In the genomic region with DNA sequence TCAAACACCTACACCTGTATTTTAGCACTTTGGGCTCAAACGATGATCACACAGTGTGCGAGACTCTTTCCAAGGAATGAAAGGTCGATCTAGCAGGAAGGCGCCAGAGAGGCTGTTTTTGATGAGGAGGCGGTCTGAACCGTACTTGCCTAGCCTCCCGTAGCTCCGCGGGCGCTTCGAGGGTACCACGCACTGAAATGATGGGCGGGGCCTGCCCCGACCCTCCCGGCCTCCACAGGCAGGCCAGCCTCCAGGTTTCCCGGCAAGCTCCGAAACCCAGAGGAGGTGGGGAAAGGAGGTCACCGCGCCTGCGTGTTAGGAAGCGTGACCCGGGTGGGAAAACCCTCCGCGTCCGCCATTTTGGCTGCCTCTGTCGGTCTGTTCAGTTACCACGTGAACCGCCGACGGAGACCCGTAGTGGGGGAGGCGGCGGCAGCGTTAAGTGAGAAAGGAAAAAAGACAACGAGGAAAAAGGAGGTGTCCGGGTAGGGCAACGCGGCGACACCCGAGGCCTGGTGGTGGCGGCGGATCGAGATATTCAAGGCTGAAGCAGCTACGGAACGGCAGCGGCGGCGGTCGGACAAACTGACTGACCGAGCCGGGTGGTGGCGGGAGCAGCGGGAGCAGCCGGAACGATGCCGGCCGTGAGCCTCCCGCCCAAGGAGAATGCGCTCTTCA, we compare ENCODE assay signal across 8 cellular contexts. TPM values are rescaled to one million over a fixed set of nuclear protein-coding genes. Genes with fewer than 3 reads are reported as not detected.
A peak's percentile ranks its signal among the peaks of the same experiment; 100 is the strongest.
DNase-seq lines count a peak whose midpoint lies in the region; ATAC-seq and TF ChIP-seq lines count a peak whose summit lies in the region.

A gene (plus strand): TSS at position 363 of the 678 bp plus-strand sequence. CDS start 273 bp downstream, at position 636.

- peak within 1 kb of the TSS; percentile 99 for H3K27ac Mint-ChIP-seq in activated T-helper 2 cell treated with anti-CD3 and anti-CD28 coated beads, Interferon-gamma antibody, Interleukin-2, Interleukin-4, amounts not matched to agents 10 μg/mL and 5 μg/mL and 100 μg/mL, durations not matched to agents 14 hours and 24 hours and 36 hours
- H3K27ac Mint-ChIP-seq in natural killer cell = peak within 1 kb of the TSS; percentile 95 to 98

- H3K4me3 ChIP-seq in RWPE2 (ENCODE audit: severe bottlenecking) (peak within 1 kb of the TSS; percentile 81), fibroblast of mammary gland (ENCODE audit: control insufficient read depth, low read depth, low read length) (peak within 1 kb of the TSS; percentile 95)

- H3K4me3 Mint-ChIP-seq in activated T-helper 2 cell treated with anti-CD3 and anti-CD28 coated beads, Interferon-gamma antibody, Interleukin-2, Interleukin-4, amounts not matched to agents 10 μg/mL and 5 μg/mL and 100 μg/mL, durations not matched to agents 14 hours and 24 hours and 36 hours (ENCODE audit: low read depth) = peak within 1 kb of the TSS; percentile 98
- peak within 1 kb of the TSS; percentile 97 for H3K4me3 Mint-ChIP-seq in natural killer cell

- no peaks in the 10 kb centered on the region for H3K27me3 Mint-ChIP-seq in activated T-helper 2 cell treated with anti-CD3 and anti-CD28 coated beads, Interferon-gamma antibody, Interleukin-2, Interleukin-4, amounts not matched to agents 10 μg/mL and 5 μg/mL and 100 μg/mL, durations not matched to agents 14 hours and 24 hours and 36 hours (ENCODE audit: low read depth)
- H3K27me3 Mint-ChIP-seq in natural killer cell (ENCODE audit: low read depth in 2 of 2) = no peaks in the 10 kb centered on the region

- peaks cover 33% of the 10 kb centered on the region for H3K4me1 ChIP-seq in RWPE2 (ENCODE audit: insufficient read depth, poor library complexity, severe bottlenecking)

- TF ChIP-seq CTCF in RWPE2 (IDR thresholded peaks at IDR 0.05; ENCODE audit: poor library complexity, severe bottlenecking) (no peak), fibroblast of mammary gland (conservative IDR thresholded peaks at IDR 0.05; ENCODE audit: control insufficient read depth, insufficient read depth, low read depth, low read length) (no peak), natural killer cell (IDR thresholded peaks at IDR 0.05) (no peak)

- peak within 1 kb of the TSS; percentile 77 for H3K27ac ChIP-seq in RWPE2 (ENCODE audit: poor library complexity, severe bottlenecking)

- H3K36me3 Mint-ChIP-seq in activated T-helper 2 cell treated with anti-CD3 and anti-CD28 coated beads, Interferon-gamma antibody, Interleukin-2, Interleukin-4, amounts not matched to agents 10 μg/mL and 5 μg/mL and 100 μg/mL, durations not matched to agents 14 hours and 24 hours and 36 hours (ENCODE audit: low read depth) = peaks cover 44% of the 10 kb centered on the region
- no peaks in the 10 kb centered on the region for H3K36me3 Mint-ChIP-seq in natural killer cell

- peaks cover 35% of the 10 kb centered on the region for H3K36me3 ChIP-seq in RWPE2 (ENCODE audit: low read depth)

- intact Hi-C loops in activated T-helper 2 cell treated with anti-CD3 and anti-CD28 coated beads, Interferon-gamma antibody, Interleukin-2, Interleukin-4, amounts not matched to agents 10 μg/mL and 5 μg/mL and 100 μg/mL, durations not matched to agents 14 hours and 24 hours and 36 hours (cut with micrococcal nuclease) = loop anchor here (1.0 to 10.0 kb wide), 8 partner anchors 35 to 1224 kb away; a partner anchor contains a TSS
- intact Hi-C loops in natural killer cell (cut with micrococcal nuclease) = loop anchor here (2.0 to 5.0 kb wide), 4 partner anchors 34 to 1071 kb away; a partner anchor contains a TSS

- H3K27me3 ChIP-seq in RWPE2 (ENCODE audit: insufficient read depth, poor library complexity, severe bottlenecking) = no peaks in the 10 kb centered on the region

- peak; percentile 84 for ATAC-seq in RWPE2 (ENCODE audit: low read depth)
- peak; percentile 83 to 95 (median 89) for ATAC-seq in natural killer cell

- H3K4me1 Mint-ChIP-seq in activated T-helper 2 cell treated with anti-CD3 and anti-CD28 coated beads, Interferon-gamma antibody, Interleukin-2, Interleukin-4, amounts not matched to agents 10 μg/mL and 5 μg/mL and 100 μg/mL, durations not matched to agents 14 hours and 24 hours and 36 hours (ENCODE audit: low read depth) = peaks cover 48% of the 10 kb centered on the region
- H3K4me1 Mint-ChIP-seq in natural killer cell = peaks cover 37 to 43% of the 10 kb centered on the region in 2 donors

- no peaks in the 10 kb centered on the region for H3K9me3 ChIP-seq in RWPE2 (ENCODE audit: severe bottlenecking)

- H3K9me3 Mint-ChIP-seq in activated T-helper 2 cell treated with anti-CD3 and anti-CD28 coated beads, Interferon-gamma antibody, Interleukin-2, Interleukin-4, amounts not matched to agents 10 μg/mL and 5 μg/mL and 100 μg/mL, durations not matched to agents 14 hours and 24 hours and 36 hours = no peaks in the 10 kb centered on the region
- no peaks in the 10 kb centered on the region for H3K9me3 Mint-ChIP-seq in natural killer cell

- DNase-seq in EH (ENCODE audit: low read depth) = peak; percentile 98
- DNase-seq in H4 (ENCODE audit: low spot score) = peak; percentile 96
- DNase-seq in LoVo (ENCODE audit: low spot score) = peak; percentile 98
- peak; percentile 97 for DNase-seq in RWPE2 (ENCODE audit: low spot score)
- DNase-seq in activated T-helper 2 cell treated with anti-CD3 and anti-CD28 coated beads, Interferon-gamma antibody, Interleukin-2, Interleukin-4, amounts not matched to agents 10 μg/mL and 5 μg/mL and 100 μg/mL, durations not matched to agents 14 hours and 24 hours and 36 hours (ENCODE audit: low spot score) = peak; percentile 98
- peak; percentile 96 for DNase-seq in fibroblast of mammary gland (ENCODE audit: low read depth)
- DNase-seq in natural killer cell = peak; percentile 93
- DNase-seq in stimulated activated naive CD4-positive, alpha-beta T cell treated with Interleukin-2 at 50 U/mL for 16 hours (lab: John Stamatoyannopoulos, UW) = peak; percentile 97

RNA-seq across cellular contexts. Expression of the gene that starts here (rescaled TPM):
- total RNA-seq in H4 (2014; rRNA removed; shearing (Covaris generic)) = 29.9 and 36.9 TPM in 2 replicates
- 86.7 and 97.4 TPM in 2 replicates for total RNA-seq in activated T-helper 2 cell treated with anti-CD3 and anti-CD28 coated beads, Interferon-gamma antibody, Interleukin-2, Interleukin-4, amounts not matched to agents 10 μg/mL and 5 μg/mL and 100 μg/mL, durations not matched to agents 14 hours and 24 hours and 36 hours
- total RNA-seq in natural killer cell = 10 to 100 TPM; 56.7 to 66.3 (median 61.9) TPM

Comparison
In these comparisons a context has a peak if more than half of its experiments do, and no peak if none do; other contexts are left out.
1. Peak in every context shown above with its lines: DNase-seq, ATAC-seq, H3K4me3 ChIP-seq and H3K27ac ChIP-seq.